20 cellular contexts compared by ENCODE assay signal in genomic region chrX:38939067-38939466, GRCh38.
DNase-seq lines count a peak whose midpoint lies in the region; ATAC-seq and TF ChIP-seq lines count a peak whose summit lies in the region.
"Had no signal": no experiment of that assay in that cellular context is flagged by ENCODE, and none has a peak within 500 bp of the region (broad histone marks: within the 10 kb centered on the region; RNA-seq: fewer than 3 reads in every experiment).

No MANE protein-coding gene starts in this region.

- H2AFZ ChIP-seq in GM23248 = no peak overlapping the region
- H2AFZ ChIP-seq: GM23338 had no signal

- H3F3A ChIP-seq in GM23248 (ENCODE audit: insufficient read depth) = no peaks in the 10 kb centered on the region

- H3K9me3 ChIP-seq in GM23248 (ENCODE audit: low read depth) (no peaks in the 10 kb centered on the region), skeletal muscle tissue (ENCODE audit: control insufficient read depth in 3 of 3, low read length in 3 of 3) (no peaks in the 10 kb centered on the region)
- H3K9me3 ChIP-seq: esophagus squamous epithelium, SJSA1 had no signal

- no peak overlapping the region for H3K4me2 ChIP-seq in GM23248 (ENCODE audit: unreplicated experiment)
- H3K4me2 ChIP-seq: BLaER1, GM23338 had no signal

- H3K27me3 ChIP-seq in GM23248 (replicated peaks; ENCODE audit: insufficient read depth) = no peaks in the 10 kb centered on the region
- H3K27me3 ChIP-seq in skeletal muscle tissue (ENCODE audit: control insufficient read depth in 3 of 3, insufficient read depth in 3 of 3, low read length in 3 of 3) = peaks cover 0 to 3% (median 0%) of the 10 kb centered on the region in 3 donors
- H3K27me3 ChIP-seq: BLaER1, esophagus squamous epithelium, SJSA1 had no signal

- peaks cover 12% of the 10 kb centered on the region for H3K4me1 ChIP-seq in GM23248 (ENCODE audit: insufficient read depth)
- peaks cover 0 to 8% (median 7%) of the 10 kb centered on the region in 3 donors for H3K4me1 ChIP-seq in skeletal muscle tissue (ENCODE audit: control insufficient read depth in 3 of 3, insufficient read depth in 3 of 3, low read length in 3 of 3)
- H3K4me1 ChIP-seq: BLaER1, SJSA1 had no signal

- no peaks in the 10 kb centered on the region for H4K20me1 ChIP-seq in GM23248 (ENCODE audit: insufficient read depth)
- H4K20me1 ChIP-seq: BLaER1 had no signal

- no peaks in the 10 kb centered on the region for H3K36me3 ChIP-seq in GM23248 (ENCODE audit: low read depth)
- no peaks in the 10 kb centered on the region for H3K36me3 ChIP-seq in skeletal muscle tissue (ENCODE audit: control insufficient read depth in 3 of 3, insufficient read depth in 3 of 3, low read length in 3 of 3)
- H3K36me3 ChIP-seq: BLaER1, esophagus squamous epithelium, SJSA1 had no signal

- H3K27ac ChIP-seq in GM23248 (no peak overlapping the region), skeletal muscle tissue (ENCODE audit: low read depth, low read length) (peak overlapping the region; percentile 32)
- H3K27ac ChIP-seq: BLaER1, SJSA1 had no signal

- H3K4me3 ChIP-seq in GM23248 = no peak overlapping the region
- H3K4me3 ChIP-seq in astrocyte of the spinal cord (ENCODE audit: low read depth, low read length) = no peak overlapping the region
- H3K4me3 ChIP-seq in foreskin fibroblast (ENCODE audit: low read depth in 1 of 2, low read length in 2 of 2) = no peak overlapping the region
- no peak overlapping the region for H3K4me3 ChIP-seq in skeletal muscle tissue (ENCODE audit: low read length in 3 of 3)
- H3K4me3 ChIP-seq: BLaER1, esophagus squamous epithelium, GM23338, K562, SJSA1 had no signal

- H3K9me2 ChIP-seq in GM23248 (ENCODE audit: insufficient read depth) = no peaks in the 10 kb centered on the region

- H3K9ac ChIP-seq in GM23248 = no peak overlapping the region
- no peak overlapping the region for H3K9ac ChIP-seq in skeletal muscle tissue (ENCODE audit: low read depth in 1 of 3, low read length in 3 of 3)
- H3K9ac ChIP-seq: BLaER1 had no signal

- ATAC-seq in GM18909 (IDR thresholded peaks at IDR 0.05; ENCODE audit: poor library complexity, unreplicated experiment) = no peak
- ATAC-seq: GM23338, K562, left colon had no signal

- WGBS in GM23248 (ENCODE audit: low coverage in 1 of 2, low lambda C conversion rate in 2 of 2, missing lambda C conversion rate in 2 of 2), 2 experiments = 0% methylated on average over 1 of the region's 1 CpG

- no peaks in the 10 kb centered on the region for H3K79me2 ChIP-seq in GM23248 (ENCODE audit: insufficient read depth)

- in situ Hi-C loops in GM23248 (cut with MboI) = no loop called here
- in situ Hi-C loops in astrocyte of the spinal cord (cut with HindIII; ENCODE audit: low sequenced_read_pairs) = no loop called here

- TF ChIP-seq CTCF in astrocyte of the spinal cord (IDR thresholded peaks at IDR 0.05; ENCODE audit: low read depth, low read length) (no peak), foreskin fibroblast (IDR thresholded peaks at IDR 0.05; ENCODE audit: low read depth, low read length) (no peak)

- DNase-seq in GM23248 (peak; percentile 57), astrocyte of the spinal cord (ENCODE audit: low read depth, low spot score) (peak; percentile 21), foreskin fibroblast (peak; percentile 65 to 85), COLO668 (lab: John Stamatoyannopoulos, UW; ENCODE audit: unreplicated experiment) (no peak), NCI-H226 (no peak)
- DNase-seq: activated CD4-positive, alpha-beta T cell treated with anti-CD3 and anti-CD28 coated beads for 1 hour; activated gamma-delta T cell; anterior cingulate cortex; esophagus squamous epithelium; left colon; NCI-H2081; NCI-H526; nucleus accumbens; OCI-M1 had no signal

Comparison
In these comparisons a context has a peak if more than half of its experiments do, and no peak if none do; other contexts are left out.
1. DNase-seq: peak in GM23248 (single experiment), astrocyte of the spinal cord (single experiment) and foreskin fibroblast (2 of 2); none in COLO668 (single experiment) and NCI-H226 (single experiment).